Comparison of ENCODE assay signal across 14 cellular contexts in the genomic region with DNA sequence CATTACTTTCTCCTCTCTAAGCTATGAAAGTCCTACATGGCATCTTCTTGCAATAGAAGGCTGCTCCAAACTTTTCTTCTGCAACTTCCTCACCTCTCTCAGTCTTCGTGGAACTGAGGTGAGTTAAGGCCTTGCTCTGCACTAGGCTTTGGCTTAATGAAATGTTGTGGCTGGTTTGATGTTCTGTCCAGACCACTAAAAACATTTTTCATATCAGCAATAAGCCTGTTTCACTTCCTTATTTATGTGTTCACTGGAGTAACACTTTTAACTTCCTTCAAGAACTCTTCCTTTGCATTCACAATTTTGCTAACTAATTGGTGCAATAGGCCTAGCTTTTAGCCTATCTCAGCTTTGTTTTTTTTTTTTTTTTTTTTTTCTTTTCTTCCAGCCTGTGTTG.
DNase-seq lines count a peak whose midpoint lies in the region; ATAC-seq and TF ChIP-seq lines count a peak whose summit lies in the region.
"Had no signal": no experiment of that assay in that cellular context is flagged by ENCODE, and none has a peak within 500 bp of the region (broad histone marks: within the 10 kb centered on the region; RNA-seq: fewer than 3 reads in every experiment).

No MANE protein-coding gene starts in this region.

- in situ Hi-C loops in GM13976 (cut with MboI; ENCODE audit: low sequenced_read_pairs, unreplicated experiment) = no loop called here

- peak; percentile 98 for ATAC-seq in GM18861 (IDR thresholded peaks at IDR 0.05; ENCODE audit: unreplicated experiment)
- peak; percentile 89 for ATAC-seq in GM21786 (IDR thresholded peaks at IDR 0.05; ENCODE audit: unreplicated experiment)
- ATAC-seq in HG03432 (IDR thresholded peaks at IDR 0.05; ENCODE audit: unreplicated experiment) = peak; percentile 93
- ATAC-seq: activated naive CD8-positive, alpha-beta T cell treated with anti-CD3 and anti-CD28 coated beads, Interleukin-2, amount 50 U/mL, for 24 hours; natural killer cell; Panc1 had no signal

- no peak for TF ChIP-seq CTCF in GM13976 (IDR thresholded peaks at IDR 0.05; ENCODE audit: borderline replicate concordance, control extremely low read depth, extremely low read depth, insufficient read depth, missing control alignments)

- peak; percentile 17 for DNase-seq in SKM-1 treated with dmso at 0.1 percent for 144 hours (lab: John Stamatoyannopoulos, UW; ENCODE audit: unreplicated experiment)
- DNase-seq in GM13976 (ENCODE audit: low spot score) = no peak
- no peak for DNase-seq in LoVo (ENCODE audit: low spot score)
- no peak for DNase-seq in UCSD-AML1 (lab: John Stamatoyannopoulos, UW; ENCODE audit: unreplicated experiment)
- DNase-seq in activated gamma-delta T cell (lab: John Stamatoyannopoulos, UW) = no peak
- DNase-seq: activated CD4-positive, CD25-positive, alpha-beta regulatory T cell treated with anti-CD3 and anti-CD28 coated beads, Interleukin-2, amount 50 U/mL, for 72 hours; activated naive CD8-positive, alpha-beta T cell treated with anti-CD3 and anti-CD28 coated beads, Interleukin-2, amount 50 U/mL, for 24 hours; CD4-positive, CD25-positive, alpha-beta regulatory T cell; natural killer cell; NCI-H187 treated with DMSO at 0.1 percent for 48 hours had no signal
